Comparison of ENCODE assay signal across 8 cellular contexts in genomic region chr19:57279418-57280164, GRCh38. TPM values are rescaled to one million over a fixed set of nuclear protein-coding genes. Genes with fewer than 3 reads are reported as not detected.
DNase-seq lines count a peak whose midpoint lies in the region; ATAC-seq and TF ChIP-seq lines count a peak whose summit lies in the region.

No MANE protein-coding gene starts in this region.

- ATAC-seq in GM21737 (IDR thresholded peaks at IDR 0.05; ENCODE audit: unreplicated experiment) (peak; percentile 69), Panc1 (peak; percentile 96)
- peak; percentile 81 for ATAC-seq in stimulated activated naive CD8-positive, alpha-beta T cell treated with anti-CD3 and anti-CD28 coated beads, Interleukin-15, amount 100 ng/mL, for 72 hours

- no peaks in the 10 kb centered on the region for H3K9me3 ChIP-seq in Panc1 (ENCODE audit: control insufficient read depth, insufficient read depth, low read depth, low read length)

- TF ChIP-seq CTCF in Panc1 (IDR thresholded peaks at IDR 0.05) (no peak; the same call in 1 of the 2 replicates), fibroblast of villous mesenchyme (IDR thresholded peaks at IDR 0.05; ENCODE audit: insufficient read depth, low read depth, low read length) (no peak), nephron progenitor cell (IDR thresholded peaks at IDR 0.05) (no peak)

- H3K4me3 ChIP-seq in Panc1 (ENCODE audit: low read depth in 2 of 2, low read length in 2 of 2) (peak overlapping the region; percentile 68 to 100), fibroblast of villous mesenchyme (ENCODE audit: low read depth, low read length) (peak overlapping the region; percentile 96)

- peaks cover 40% of the 10 kb centered on the region for H3K36me3 Mint-ChIP-seq in activated T-helper 2 cell treated with anti-CD3 and anti-CD28 coated beads, Interferon-gamma antibody, Interleukin-2, Interleukin-4, amounts not matched to agents 10 μg/mL and 5 μg/mL and 100 μg/mL, durations not matched to agents 14 hours and 24 hours and 36 hours (ENCODE audit: low read depth)
- peaks cover 9% of the 10 kb centered on the region for H3K36me3 Mint-ChIP-seq in nephron progenitor cell (ENCODE audit: low read depth)

- DNase-seq in EL (peak; percentile 96), KG1 (lab: John Stamatoyannopoulos, UW) (peak; percentile 84), Panc1 (ENCODE audit: low read depth, low spot score) (peak; percentile 89), fibroblast of villous mesenchyme (ENCODE audit: low read depth) (peak; percentile 98), nephron progenitor cell (peak; percentile 74)
- peak; percentile 73 for DNase-seq in activated T-helper 2 cell treated with anti-CD3 and anti-CD28 coated beads, Interferon-gamma antibody, Interleukin-2, Interleukin-4, amounts not matched to agents 10 μg/mL and 5 μg/mL and 100 μg/mL, durations not matched to agents 14 hours and 24 hours and 36 hours (ENCODE audit: low spot score)
- peak; percentile 79 to 89 for DNase-seq in stimulated activated naive CD8-positive, alpha-beta T cell treated with anti-CD3 and anti-CD28 coated beads, Interleukin-15, amount 100 ng/mL, for 72 hours

- intact Hi-C loops in Panc1 (cut with micrococcal nuclease; ENCODE audit: unreplicated experiment), result no loop called here
- intact Hi-C loops in activated T-helper 2 cell treated with anti-CD3 and anti-CD28 coated beads, Interferon-gamma antibody, Interleukin-2, Interleukin-4, amounts not matched to agents 10 μg/mL and 5 μg/mL and 100 μg/mL, durations not matched to agents 14 hours and 24 hours and 36 hours (cut with micrococcal nuclease), result loop anchor here (1.0 to 5.0 kb wide), 6 partner anchors 39 to 110 kb away; partner anchors contain the start of genes TRAPPC2B, ZNF264, ZNF304 and ZNF543

- peaks cover 3% of the 10 kb centered on the region; the same call in 1 of the 2 replicates for H3K36me3 ChIP-seq in Panc1 (ENCODE audit: control insufficient read depth, insufficient read depth, low read length)

- in situ Hi-C loops in Panc1 (cut with HindIII; ENCODE audit: low pct_unique_long_range_greater_than_20kb, low sequenced_read_pairs), result no loop called here

- POLR2A ChIA-PET in Panc1 (lab: Charles Lee), result interaction anchor here (0.7 kb wide), 2 partner anchors 10 to 887 kb away, joined by 3 to 4 read pairs; no protein-coding TSS in a partner anchor

- peak overlapping the region; percentile 99 for H3K27ac ChIP-seq in Panc1 (ENCODE audit: low read length)

- H3K9me3 Mint-ChIP-seq in activated T-helper 2 cell treated with anti-CD3 and anti-CD28 coated beads, Interferon-gamma antibody, Interleukin-2, Interleukin-4, amounts not matched to agents 10 μg/mL and 5 μg/mL and 100 μg/mL, durations not matched to agents 14 hours and 24 hours and 36 hours, result peaks cover 3% of the 10 kb centered on the region
- no peaks in the 10 kb centered on the region for H3K9me3 Mint-ChIP-seq in nephron progenitor cell
- H3K9me3 Mint-ChIP-seq in stimulated activated naive CD8-positive, alpha-beta T cell treated with anti-CD3 and anti-CD28 coated beads, Interleukin-15, amount 100 ng/mL, for 72 hours, result no peaks in the 10 kb centered on the region

- H3K4me1 Mint-ChIP-seq in activated T-helper 2 cell treated with anti-CD3 and anti-CD28 coated beads, Interferon-gamma antibody, Interleukin-2, Interleukin-4, amounts not matched to agents 10 μg/mL and 5 μg/mL and 100 μg/mL, durations not matched to agents 14 hours and 24 hours and 36 hours (ENCODE audit: low read depth), result peaks cover 21% of the 10 kb centered on the region
- H3K4me1 Mint-ChIP-seq in nephron progenitor cell, result peaks cover 23% of the 10 kb centered on the region
- peaks cover 39% of the 10 kb centered on the region for H3K4me1 Mint-ChIP-seq in stimulated activated naive CD8-positive, alpha-beta T cell treated with anti-CD3 and anti-CD28 coated beads, Interleukin-15, amount 100 ng/mL, for 72 hours

- H3K4me1 ChIP-seq in Panc1 (ENCODE audit: control insufficient read depth, insufficient read depth, low read length), result peaks cover 23% of the 10 kb centered on the region

- H3K27ac Mint-ChIP-seq in activated T-helper 2 cell treated with anti-CD3 and anti-CD28 coated beads, Interferon-gamma antibody, Interleukin-2, Interleukin-4, amounts not matched to agents 10 μg/mL and 5 μg/mL and 100 μg/mL, durations not matched to agents 14 hours and 24 hours and 36 hours, result no peak overlapping the region
- H3K27ac Mint-ChIP-seq in nephron progenitor cell, result no peak overlapping the region
- H3K27ac Mint-ChIP-seq in stimulated activated naive CD8-positive, alpha-beta T cell treated with anti-CD3 and anti-CD28 coated beads, Interleukin-15, amount 100 ng/mL, for 72 hours, result no peak overlapping the region

- peak overlapping the region; percentile 15 for H3K4me3 Mint-ChIP-seq in activated T-helper 2 cell treated with anti-CD3 and anti-CD28 coated beads, Interferon-gamma antibody, Interleukin-2, Interleukin-4, amounts not matched to agents 10 μg/mL and 5 μg/mL and 100 μg/mL, durations not matched to agents 14 hours and 24 hours and 36 hours (ENCODE audit: low read depth)
- no peak overlapping the region for H3K4me3 Mint-ChIP-seq in nephron progenitor cell
- H3K4me3 Mint-ChIP-seq in stimulated activated naive CD8-positive, alpha-beta T cell treated with anti-CD3 and anti-CD28 coated beads, Interleukin-15, amount 100 ng/mL, for 72 hours, result no peak overlapping the region

- BruUV-seq in Panc1 (replicated peaks; lab: Mats Ljungman, UMichigan), result TSS peak; percentile 90

- no peaks in the 10 kb centered on the region for H3K27me3 Mint-ChIP-seq in activated T-helper 2 cell treated with anti-CD3 and anti-CD28 coated beads, Interferon-gamma antibody, Interleukin-2, Interleukin-4, amounts not matched to agents 10 μg/mL and 5 μg/mL and 100 μg/mL, durations not matched to agents 14 hours and 24 hours and 36 hours (ENCODE audit: low read depth)
- no peaks in the 10 kb centered on the region for H3K27me3 Mint-ChIP-seq in nephron progenitor cell (ENCODE audit: low read depth, poor library complexity)
- H3K27me3 Mint-ChIP-seq in stimulated activated naive CD8-positive, alpha-beta T cell treated with anti-CD3 and anti-CD28 coated beads, Interleukin-15, amount 100 ng/mL, for 72 hours, result no peaks in the 10 kb centered on the region

- H3K27me3 ChIP-seq in Panc1 (ENCODE audit: control insufficient read depth, insufficient read depth, low read length), result no peaks in the 10 kb centered on the region

- CTCF ChIA-PET in Panc1 (lab: Charles Lee), result no interaction called here

RNA-seq across cellular contexts. Expression of gene ZNF460, which starts 0.7 kb away (rescaled TPM):
- total RNA-seq in Panc1 (2021; ENCODE audit: unreplicated experiment) (76.3 TPM), fibroblast of villous mesenchyme (86.0 and 91.1 TPM in 2 replicates)
- polyA plus RNA-seq in Panc1 (2012; ENCODE audit: insufficient read length), result 1.5 TPM
- 35.8 and 40.2 TPM in 2 replicates for total RNA-seq in activated T-helper 2 cell treated with anti-CD3 and anti-CD28 coated beads, Interferon-gamma antibody, Interleukin-2, Interleukin-4, amounts not matched to agents 10 μg/mL and 5 μg/mL and 100 μg/mL, durations not matched to agents 14 hours and 24 hours and 36 hours

RNA-seq across cellular contexts. Expression of gene ZNF805, which starts 39.2 kb away (rescaled TPM):
- total RNA-seq in Panc1 (2021; ENCODE audit: unreplicated experiment), result 16.8 TPM
- polyA plus RNA-seq in Panc1 (2012; ENCODE audit: insufficient read length), result 1.9 TPM
- 6.6 and 6.9 TPM in 2 replicates for total RNA-seq in activated T-helper 2 cell treated with anti-CD3 and anti-CD28 coated beads, Interferon-gamma antibody, Interleukin-2, Interleukin-4, amounts not matched to agents 10 μg/mL and 5 μg/mL and 100 μg/mL, durations not matched to agents 14 hours and 24 hours and 36 hours
- total RNA-seq in fibroblast of villous mesenchyme, result 28.1 and 29.3 TPM in 2 replicates

RNA-seq across cellular contexts. Expression of gene ZNF543, which starts 40.7 kb away (rescaled TPM):
- 10.8 TPM for total RNA-seq in Panc1 (2021; ENCODE audit: unreplicated experiment)
- polyA plus RNA-seq in Panc1 (2012; ENCODE audit: insufficient read length), result 1.5 TPM
- 4.6 and 5.1 TPM in 2 replicates for total RNA-seq in activated T-helper 2 cell treated with anti-CD3 and anti-CD28 coated beads, Interferon-gamma antibody, Interleukin-2, Interleukin-4, amounts not matched to agents 10 μg/mL and 5 μg/mL and 100 μg/mL, durations not matched to agents 14 hours and 24 hours and 36 hours
- total RNA-seq in fibroblast of villous mesenchyme, result 9.7 and 10.4 TPM in 2 replicates

RNA-seq across cellular contexts. Expression of gene AURKC, which starts 48.8 kb away (rescaled TPM):
- total RNA-seq in Panc1 (2021; ENCODE audit: unreplicated experiment) (3.2 TPM), fibroblast of villous mesenchyme (0.43 and 0.64 TPM in 2 replicates)
- polyA plus RNA-seq in Panc1 (2012; ENCODE audit: insufficient read length), result 1.2 TPM
- total RNA-seq in activated T-helper 2 cell treated with anti-CD3 and anti-CD28 coated beads, Interferon-gamma antibody, Interleukin-2, Interleukin-4, amounts not matched to agents 10 μg/mL and 5 μg/mL and 100 μg/mL, durations not matched to agents 14 hours and 24 hours and 36 hours, result 0.16 TPM in 1 of 2 replicates, not detected in the other

Comparison
In these comparisons a context has a peak if more than half of its experiments do, and no peak if none do; other contexts are left out.
1. Peak in every context shown above with its lines: DNase-seq, ATAC-seq, H3K4me3 ChIP-seq and H3K27ac ChIP-seq.